In genomic region chr7:1298051-1298937, GRCh38 we compare ENCODE assay signal across 16 cellular contexts.
"Had no signal": no experiment of that assay in that cellular context is flagged by ENCODE, and none has a peak within 500 bp of the region (broad histone marks: within the 10 kb centered on the region; RNA-seq: fewer than 3 reads in every experiment).

No MANE protein-coding gene starts in this region.

- H3K27ac ChIP-seq: epithelial cell of prostate, thyroid gland had no signal

- ATAC-seq: activated T-cell treated with anti-CD3 and anti-CD28 coated beads, Interleukin-2, amount 50 U/mL, for 72 hours; effector memory CD8-positive, alpha-beta T cell; naive thymus-derived CD4-positive, alpha-beta T cell had no signal

- DNase-seq: activated CD4-positive, CD25-positive, alpha-beta regulatory T cell treated with anti-CD3 and anti-CD28 coated beads, Interleukin-2, amount 50 U/mL, for 72 hours; activated effector memory CD4-positive, alpha-beta T cell treated with anti-CD3 and anti-CD28 coated beads, Interleukin-2, amount 50 U/mL, for 16 hours; activated T-cell treated with anti-CD3 and anti-CD28 coated beads, Interleukin-2, amount 50 U/mL, for 72 hours; effector memory CD8-positive, alpha-beta T cell; hippocampal formation; mesenchymal stem cell; naive thymus-derived CD4-positive, alpha-beta T cell; nucleus accumbens; stimulated activated CD4-positive, alpha-beta T cell treated with anti-CD3 and anti-CD28 coated beads, Interleukin-12 subunit alpha, Interleukin-12 subunit beta, amount 100 ng/mL, for 4 hours; stimulated activated CD4-positive, alpha-beta T cell treated with anti-CD3 and anti-CD28 coated beads, Interleukin-1b, Interleukin-23, amount 100 ng/mL, for 48 hours; stimulated activated CD8-positive, alpha-beta memory T cell treated with anti-CD3 and anti-CD28 coated beads, Interleukin-4, amount 100 ng/mL, for 48 hours; stimulated activated naive CD4-positive, alpha-beta T cell; thyroid gland had no signal

- H3K4me3 Mint-ChIP-seq: activated naive CD8-positive, alpha-beta T cell; activated T-cell treated with anti-CD3 and anti-CD28 coated beads, Interleukin-2, amount 50 U/mL, for 72 hours; naive thymus-derived CD4-positive, alpha-beta T cell; T-helper 1 cell treated with Interleukin-12 subunit alpha and Interleukin-12 subunit beta and Interleukin-4 antibody, amounts not matched to agents 30 μg/mL and 1 μg/mL, for 36 hours had no signal

- H3K4me3 ChIP-seq: thyroid gland had no signal

- H3K4me1 Mint-ChIP-seq: naive thymus-derived CD4-positive, alpha-beta T cell had no signal

- H3K27me3 Mint-ChIP-seq: activated naive CD8-positive, alpha-beta T cell had no signal

- H3K9me3 Mint-ChIP-seq: activated T-cell treated with anti-CD3 and anti-CD28 coated beads, Interleukin-2, amount 50 U/mL, for 72 hours; effector memory CD8-positive, alpha-beta T cell; naive thymus-derived CD4-positive, alpha-beta T cell; T-helper 1 cell treated with Interleukin-12 subunit alpha and Interleukin-12 subunit beta and Interleukin-4 antibody, amounts not matched to agents 30 μg/mL and 1 μg/mL, for 36 hours had no signal

- H3K4me1 ChIP-seq: thyroid gland had no signal

- H3K36me3 Mint-ChIP-seq: activated naive CD8-positive, alpha-beta T cell; naive thymus-derived CD4-positive, alpha-beta T cell had no signal

- H3K27ac Mint-ChIP-seq: activated naive CD8-positive, alpha-beta T cell; activated T-cell treated with anti-CD3 and anti-CD28 coated beads, Interleukin-2, amount 50 U/mL, for 72 hours; effector memory CD8-positive, alpha-beta T cell; naive thymus-derived CD4-positive, alpha-beta T cell; T-helper 1 cell treated with Interleukin-12 subunit alpha and Interleukin-12 subunit beta and Interleukin-4 antibody, amounts not matched to agents 30 μg/mL and 1 μg/mL, for 36 hours had no signal

- H3K36me3 ChIP-seq: thyroid gland had no signal

- H3K27me3 ChIP-seq: thyroid gland had no signal

- H3K9me3 ChIP-seq: thyroid gland had no signal
